In the genomic region with DNA sequence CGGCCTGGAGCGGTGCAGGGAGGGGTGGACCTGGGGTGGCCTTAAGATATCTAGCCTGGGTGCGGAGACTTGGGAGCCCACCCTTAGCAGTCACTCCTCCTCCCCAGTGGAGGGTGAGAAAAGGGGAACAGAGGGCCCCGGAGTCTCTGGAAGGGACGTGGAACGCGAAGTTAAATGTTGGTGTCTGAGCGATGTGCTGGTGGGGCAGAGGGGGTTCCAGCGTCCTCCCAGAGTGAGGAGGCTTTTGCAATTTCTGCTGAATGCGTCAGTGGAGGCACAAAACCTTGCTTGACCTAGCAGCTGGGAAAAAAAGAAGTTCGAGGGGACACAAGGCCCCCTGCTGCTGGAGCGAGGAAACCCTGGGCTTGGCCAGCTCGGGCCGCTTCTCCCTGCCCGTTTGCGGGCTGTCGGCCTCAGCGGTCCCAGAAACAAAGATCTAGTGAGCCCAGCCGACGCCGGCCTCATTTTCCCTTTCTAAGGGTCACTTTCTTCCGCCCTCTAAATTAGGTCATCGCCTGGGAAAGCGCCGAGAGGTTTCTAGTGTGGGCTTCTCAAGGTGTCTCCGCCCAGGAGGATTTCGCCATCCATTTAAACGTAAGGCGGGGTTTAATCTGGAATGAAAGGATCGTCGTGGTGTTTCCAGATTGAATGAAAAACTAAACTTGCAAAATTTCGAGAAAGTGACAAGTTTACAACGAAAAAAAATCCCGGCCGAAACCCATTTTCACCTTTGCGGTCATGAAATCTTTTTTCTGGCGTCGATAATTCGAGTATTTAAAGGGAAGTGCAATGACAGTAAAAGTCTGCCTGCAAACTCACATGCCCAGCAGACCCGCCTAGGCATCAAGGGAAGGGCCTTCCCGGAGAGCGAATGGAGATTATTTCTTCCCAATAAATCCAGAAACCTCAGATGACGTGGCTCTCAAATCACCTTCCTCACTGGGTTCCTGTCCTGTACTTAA, we compare ENCODE assay signal across 1 cellular context.
TF ChIP-seq lines count a peak whose summit lies in the region.

No MANE protein-coding gene starts in this region.

TF ChIP-seq in GM23338, 12 proteins besides CTCF, POLR2A, EP300 and RAD21:
- TF ChIP-seq, protein P1, sequence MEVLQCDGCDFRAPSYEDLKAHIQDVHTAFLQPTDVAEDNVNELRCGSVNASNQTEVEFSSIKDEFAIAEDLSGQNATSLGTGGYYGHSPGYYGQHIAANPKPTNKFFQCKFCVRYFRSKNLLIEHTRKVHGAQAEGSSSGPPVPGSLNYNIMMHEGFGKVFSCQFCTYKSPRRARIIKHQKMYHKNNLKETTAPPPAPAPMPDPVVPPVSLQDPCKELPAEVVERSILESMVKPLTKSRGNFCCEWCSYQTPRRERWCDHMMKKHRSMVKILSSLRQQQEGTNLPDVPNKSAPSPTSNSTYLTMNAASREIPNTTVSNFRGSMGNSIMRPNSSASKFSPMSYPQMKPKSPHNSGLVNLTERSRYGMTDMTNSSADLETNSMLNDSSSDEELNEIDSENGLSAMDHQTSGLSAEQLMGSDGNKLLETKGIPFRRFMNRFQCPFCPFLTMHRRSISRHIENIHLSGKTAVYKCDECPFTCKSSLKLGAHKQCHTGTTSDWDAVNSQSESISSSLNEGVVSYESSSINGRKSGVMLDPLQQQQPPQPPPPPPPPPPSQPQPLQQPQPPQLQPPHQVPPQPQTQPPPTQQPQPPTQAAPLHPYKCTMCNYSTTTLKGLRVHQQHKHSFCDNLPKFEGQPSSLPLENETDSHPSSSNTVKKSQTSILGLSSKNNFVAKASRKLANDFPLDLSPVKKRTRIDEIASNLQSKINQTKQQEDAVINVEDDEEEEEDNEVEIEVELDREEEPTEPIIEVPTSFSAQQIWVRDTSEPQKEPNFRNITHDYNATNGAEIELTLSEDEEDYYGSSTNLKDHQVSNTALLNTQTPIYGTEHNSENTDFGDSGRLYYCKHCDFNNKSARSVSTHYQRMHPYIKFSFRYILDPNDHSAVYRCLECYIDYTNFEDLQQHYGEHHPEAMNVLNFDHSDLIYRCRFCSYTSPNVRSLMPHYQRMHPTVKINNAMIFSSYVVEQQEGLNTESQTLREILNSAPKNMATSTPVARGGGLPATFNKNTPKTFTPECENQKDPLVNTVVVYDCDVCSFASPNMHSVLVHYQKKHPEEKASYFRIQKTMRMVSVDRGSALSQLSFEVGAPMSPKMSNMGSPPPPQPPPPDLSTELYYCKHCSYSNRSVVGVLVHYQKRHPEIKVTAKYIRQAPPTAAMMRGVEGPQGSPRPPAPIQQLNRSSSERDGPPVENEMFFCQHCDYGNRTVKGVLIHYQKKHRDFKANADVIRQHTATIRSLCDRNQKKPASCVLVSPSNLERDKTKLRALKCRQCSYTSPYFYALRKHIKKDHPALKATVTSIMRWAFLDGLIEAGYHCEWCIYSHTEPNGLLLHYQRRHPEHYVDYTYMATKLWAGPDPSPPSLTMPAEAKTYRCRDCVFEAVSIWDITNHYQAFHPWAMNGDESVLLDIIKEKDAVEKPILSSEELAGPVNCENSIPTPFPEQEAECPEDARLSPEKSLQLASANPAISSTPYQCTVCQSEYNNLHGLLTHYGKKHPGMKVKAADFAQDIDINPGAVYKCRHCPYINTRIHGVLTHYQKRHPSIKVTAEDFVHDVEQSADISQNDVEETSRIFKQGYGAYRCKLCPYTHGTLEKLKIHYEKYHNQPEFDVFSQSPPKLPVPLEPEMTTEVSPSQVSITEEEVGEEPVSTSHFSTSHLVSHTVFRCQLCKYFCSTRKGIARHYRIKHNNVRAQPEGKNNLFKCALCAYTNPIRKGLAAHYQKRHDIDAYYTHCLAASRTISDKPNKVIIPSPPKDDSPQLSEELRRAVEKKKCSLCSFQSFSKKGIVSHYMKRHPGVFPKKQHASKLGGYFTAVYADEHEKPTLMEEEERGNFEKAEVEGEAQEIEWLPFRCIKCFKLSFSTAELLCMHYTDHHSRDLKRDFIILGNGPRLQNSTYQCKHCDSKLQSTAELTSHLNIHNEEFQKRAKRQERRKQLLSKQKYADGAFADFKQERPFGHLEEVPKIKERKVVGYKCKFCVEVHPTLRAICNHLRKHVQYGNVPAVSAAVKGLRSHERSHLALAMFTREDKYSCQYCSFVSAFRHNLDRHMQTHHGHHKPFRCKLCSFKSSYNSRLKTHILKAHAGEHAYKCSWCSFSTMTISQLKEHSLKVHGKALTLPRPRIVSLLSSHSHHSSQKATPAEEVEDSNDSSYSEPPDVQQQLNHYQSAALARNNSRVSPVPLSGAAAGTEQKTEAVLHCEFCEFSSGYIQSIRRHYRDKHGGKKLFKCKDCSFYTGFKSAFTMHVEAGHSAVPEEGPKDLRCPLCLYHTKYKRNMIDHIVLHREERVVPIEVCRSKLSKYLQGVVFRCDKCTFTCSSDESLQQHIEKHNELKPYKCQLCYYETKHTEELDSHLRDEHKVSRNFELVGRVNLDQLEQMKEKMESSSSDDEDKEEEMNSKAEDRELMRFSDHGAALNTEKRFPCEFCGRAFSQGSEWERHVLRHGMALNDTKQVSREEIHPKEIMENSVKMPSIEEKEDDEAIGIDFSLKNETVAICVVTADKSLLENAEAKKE (CRISPR knock-in tag; IDR thresholded peaks at IDR 0.05): no peak
- TF ChIP-seq POLR2AphosphoS5 (IDR thresholded peaks at IDR 0.05; ENCODE audit: low read depth): no peak
- peak; percentile 54 for TF ChIP-seq EZH2 (IDR thresholded peaks at IDR 0.05; ENCODE audit: low read depth, unreplicated experiment)
